ENCODE assay signal across 11 cellular contexts in genomic region chr11:60209977-60210376, GRCh38. TPM values are rescaled to one million over a fixed set of nuclear protein-coding genes. Genes with fewer than 3 reads are reported as not detected.
"Had no signal": no experiment of that assay in that cellular context is flagged by ENCODE, and none has a peak within 500 bp of the region (broad histone marks: within the 10 kb centered on the region; RNA-seq: fewer than 3 reads in every experiment).

No MANE protein-coding gene starts in this region.

- H3K4me2 ChIP-seq: KMS-11 had no signal

- H3K9ac ChIP-seq: KMS-11 had no signal

- FAIRE-seq: HepG2, HTR-8/SVneo had no signal

- H3K27ac ChIP-seq: HL-60, KMS-11 had no signal

- DNase-seq: IMR-90, Karpas-422, KBM-7, KG1 had no signal

- ATAC-seq: HepG2 had no signal

RNA-seq across cellular contexts. Expression of gene MS4A6A, which starts 27.1 kb away (rescaled TPM):
- total RNA-seq: HepG2, HT-29, HT1080, IMR-90 had no signal
- polyA plus RNA-seq: HepG2, IMR-90 had no signal

RNA-seq across cellular contexts. Expression of gene MS4A4E, which starts 33.0 kb away (rescaled TPM):
- total RNA-seq: HepG2, HT1080, IMR-90 had no signal
- polyA plus RNA-seq: HepG2, IgD-negative memory B cell, IMR-90 had no signal
